In the genomic region with DNA sequence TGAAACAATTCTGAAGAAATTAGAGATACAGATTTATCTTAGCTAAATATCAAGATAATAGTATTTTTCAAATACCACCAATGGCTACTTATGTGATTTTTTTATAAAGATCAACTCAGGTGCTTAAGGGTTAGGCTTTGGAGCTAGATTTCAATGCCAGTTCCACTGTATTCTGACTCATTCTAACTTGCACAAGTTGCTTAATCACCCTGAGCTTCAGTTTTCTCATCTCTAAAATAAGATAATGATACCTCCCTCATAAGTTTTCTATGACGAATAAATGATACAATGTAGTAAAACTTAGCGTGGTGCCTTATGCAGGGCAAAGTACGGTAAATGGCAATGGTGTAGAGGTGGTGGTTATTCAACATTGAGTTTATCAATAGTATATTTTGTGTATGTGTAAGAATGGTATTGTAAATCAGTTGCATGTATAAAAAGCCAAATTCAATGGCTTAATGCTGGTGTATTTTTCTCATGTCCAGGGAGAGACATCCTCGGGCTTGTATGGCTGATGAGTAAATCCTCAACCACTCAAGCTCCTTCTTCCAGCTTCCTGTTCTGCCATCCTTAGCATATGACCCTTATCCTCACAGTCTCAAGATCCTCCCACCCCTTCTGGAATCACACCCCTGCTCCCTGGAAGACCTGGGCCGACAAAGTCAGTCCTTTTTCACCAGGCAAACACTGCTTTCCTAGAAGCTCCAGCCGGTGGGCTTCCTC, we compare ENCODE assay signal across 21 cellular contexts.
DNase-seq lines count a peak whose midpoint lies in the region; ATAC-seq and TF ChIP-seq lines count a peak whose summit lies in the region.
"Had no signal": no experiment of that assay in that cellular context is flagged by ENCODE, and none has a peak within 500 bp of the region (broad histone marks: within the 10 kb centered on the region; RNA-seq: fewer than 3 reads in every experiment).

No MANE protein-coding gene starts in this region.

- DNase-seq in NOMO-1 treated with DMSO at 0.1 percent for 48 hours (lab: John Stamatoyannopoulos, UW; ENCODE audit: unreplicated experiment) (peak; percentile 24), NOMO-1 (lab: John Stamatoyannopoulos, UW; ENCODE audit: unreplicated experiment in 2 of 2) (no peak), RKO (ENCODE audit: low spot score) (peak; percentile 3), osteoblast (ENCODE audit: insufficient read length, low spot score, missing footprints) (peak; percentile 17), amygdala (lab: John Stamatoyannopoulos, UW) (no peak), prostate gland (ENCODE audit: low spot score) (no peak)
- DNase-seq in stimulated activated CD4-positive, alpha-beta T cell treated with anti-CD3 and anti-CD28 coated beads, Interleukin-4, amount 100 ng/mL, for 24 hours: no peak
- DNase-seq: 8988T; activated CD4-positive, alpha-beta T cell treated with anti-CD3 and anti-CD28 coated beads, Interleukin-2, amount 10 ng/mL, durations not matched to agents 24 days and 14 days; activated effector memory CD4-positive, alpha-beta T cell treated with Interleukin-2 at 50 U/mL for 16 hours; amniotic stem cell; C1 segment of cervical spinal cord; effector CD8-positive, alpha-beta T cell; esophagus squamous epithelium; heart right ventricle; MV-4-11; NCI-H187; NCI-H774; PC-9; stimulated activated CD4-positive, alpha-beta T cell treated with anti-CD3 and anti-CD28 coated beads, Interleukin-12 subunit alpha, Interleukin-12 subunit beta, amount 100 ng/mL, for 4 hours had no signal

- H3K27ac ChIP-seq in osteoblast (ENCODE audit: low read depth, low read length) (peak overlapping the region; percentile 71), prostate gland (no peak overlapping the region)
- H3K27ac ChIP-seq: esophagus squamous epithelium, heart right ventricle, PC-9 had no signal

- peak; percentile 53 for ATAC-seq in esophagus mucosa
- ATAC-seq: heart right ventricle had no signal

- no peak overlapping the region for H3K4me2 ChIP-seq in osteoblast (ENCODE audit: insufficient read depth, low read length)
- H3K4me2 ChIP-seq: PC-9 had no signal

- H4K20me1 ChIP-seq in osteoblast (ENCODE audit: insufficient read depth, low read length): no peaks in the 10 kb centered on the region

- peaks cover 27% of the 10 kb centered on the region for H3K4me1 ChIP-seq in osteoblast (ENCODE audit: insufficient read depth, low read length)
- H3K4me1 ChIP-seq in prostate gland (replicated peaks): no peaks in the 10 kb centered on the region
- H3K4me1 ChIP-seq: esophagus squamous epithelium had no signal

- intact Hi-C loops in prostate gland (cut with DNase I): no loop called here

- WGBS in prostate gland: 82% methylated on average over 6 of the region's 6 CpGs

- H3K36me3 ChIP-seq in osteoblast (ENCODE audit: insufficient read depth, low read length): no peaks in the 10 kb centered on the region
- H3K36me3 ChIP-seq in prostate gland: no peaks in the 10 kb centered on the region
- H3K36me3 ChIP-seq: esophagus squamous epithelium, heart right ventricle had no signal

- no peaks in the 10 kb centered on the region for H3K27me3 ChIP-seq in osteoblast (ENCODE audit: insufficient read depth, low read length)
- H3K27me3 ChIP-seq in prostate gland (replicated peaks; ENCODE audit: insufficient read depth): no peaks in the 10 kb centered on the region
- H3K27me3 ChIP-seq: esophagus squamous epithelium, heart right ventricle had no signal

- H2AFZ ChIP-seq in osteoblast (ENCODE audit: low read length): peak overlapping the region; percentile 4
- H2AFZ ChIP-seq: PC-9 had no signal

- H3K79me2 ChIP-seq in osteoblast (ENCODE audit: insufficient read depth, low read length): no peaks in the 10 kb centered on the region

- H3K9me3 ChIP-seq in osteoblast (ENCODE audit: low read depth, low read length) (no peaks in the 10 kb centered on the region), prostate gland (no peaks in the 10 kb centered on the region)
- H3K9me3 ChIP-seq: esophagus squamous epithelium, heart right ventricle had no signal

- TF ChIP-seq POLR2A in prostate gland (IDR thresholded peaks at IDR 0.05): no peak

- H3K4me3 ChIP-seq in osteoblast (ENCODE audit: insufficient read depth, low read length) (no peak overlapping the region), prostate gland (no peak overlapping the region)
- H3K4me3 ChIP-seq: esophagus squamous epithelium, heart right ventricle, PC-9 had no signal

- TF ChIP-seq CTCF in osteoblast (IDR thresholded peaks at IDR 0.05; ENCODE audit: extremely low read depth, low read depth, low read length) (no peak), prostate gland (IDR thresholded peaks at IDR 0.05) (no peak)

Comparison
In these comparisons a context has a peak if more than half of its experiments do, and no peak if none do; other contexts are left out.
1. DNase-seq: peak in NOMO-1 treated with DMSO at 0.1 percent for 48 hours (single experiment), RKO (single experiment) and osteoblast (single experiment); none in NOMO-1 (0 of 2), amygdala (0 of 56), stimulated activated CD4-positive, alpha-beta T cell treated with anti-CD3 and anti-CD28 coated beads, Interleukin-4, amount 100 ng/mL, for 24 hours (single experiment) and prostate gland (single experiment).